Comparison of ENCODE assay signal across 1 cellular context in genomic region chr3:155983834-155984474, GRCh38.
TF ChIP-seq lines count a peak whose summit lies in the region.

No MANE protein-coding gene starts in this region.

TF ChIP-seq in GM12891, 5 proteins besides CTCF, POLR2A, EP300 and RAD21 (continued from another document):
- TF ChIP-seq TAF1 (IDR thresholded peaks at IDR 0.05; ENCODE audit: low read depth, low read length) (no peak), SPI1 (IDR thresholded peaks at IDR 0.05; ENCODE audit: low read depth, low read length) (peak; percentile 50), POLR2AphosphoS5 (IDR thresholded peaks at IDR 0.05; ENCODE audit: low read depth, low read length) (no peak), PAX5 (IDR thresholded peaks at IDR 0.05; ENCODE audit: insufficient read depth, low read length, severe bottlenecking) (no peak)
